16 cellular contexts compared by ENCODE assay signal in the genomic region with DNA sequence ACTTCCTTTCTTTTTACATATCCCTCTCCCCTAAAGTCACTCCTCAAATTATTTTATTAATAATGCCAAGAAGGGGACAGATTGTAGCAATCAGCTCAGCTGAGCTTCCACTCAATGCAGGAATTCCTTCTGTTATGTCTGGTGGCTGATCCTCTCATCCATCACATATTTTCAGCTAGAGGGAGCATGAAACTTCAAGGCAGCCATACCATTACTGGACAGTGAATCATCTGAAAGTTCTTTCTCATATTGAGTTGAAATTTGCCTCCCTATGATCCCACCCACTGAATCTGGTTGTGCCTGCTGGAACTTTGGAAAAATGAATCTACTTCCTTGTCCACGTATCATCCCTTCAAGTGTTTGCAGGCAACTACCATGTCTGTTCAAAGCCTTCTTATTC. TPM values are rescaled to one million over a fixed set of nuclear protein-coding genes. Genes with fewer than 3 reads are reported as not detected.
DNase-seq lines count a peak whose midpoint lies in the region; ATAC-seq and TF ChIP-seq lines count a peak whose summit lies in the region.
"Had no signal": no experiment of that assay in that cellular context is flagged by ENCODE, and none has a peak within 500 bp of the region (broad histone marks: within the 10 kb centered on the region; RNA-seq: fewer than 3 reads in every experiment).

No MANE protein-coding gene starts in this region.

- intact Hi-C loops in CD4-positive, alpha-beta T cell (cut with DNase I, micrococcal nuclease), result no loop called here

- no peaks in the 10 kb centered on the region for H3K79me2 ChIP-seq in hepatocyte

- no peak overlapping the region for H3K4me3 ChIP-seq in astrocyte of the cerebellum (ENCODE audit: low read depth, low read length)
- H3K4me3 ChIP-seq in hepatocyte, result no peak overlapping the region
- H3K4me3 ChIP-seq: right atrium auricular region had no signal

- CTCF ChIA-PET in CD4-positive, alpha-beta T cell (lab: Charles Lee), result no interaction called here

- no peak for ATAC-seq in CD4-positive, alpha-beta T cell (ENCODE audit: poor library complexity)
- no peak for ATAC-seq in HG02973 (IDR thresholded peaks at IDR 0.05; ENCODE audit: unreplicated experiment)
- ATAC-seq: activated T-helper 17 cell treated with anti-CD3 and anti-CD28 coated beads, Interleukin-2, amount 50 U/mL, for 72 hours; stimulated activated naive CD8-positive, alpha-beta T cell treated with anti-CD3 and anti-CD28 coated beads, Interleukin-15, Interleukin-2, amounts not matched to agents 100 U/mL and 50 U/mL, for 24 hours had no signal

- no peak overlapping the region for H3K27ac ChIP-seq in hepatocyte
- no peak overlapping the region for H3K27ac ChIP-seq in CD4-positive, alpha-beta T cell (ENCODE audit: low read depth, low read length)
- H3K27ac ChIP-seq: right atrium auricular region had no signal

- H3K27me3 ChIP-seq in hepatocyte, result peaks cover 4% of the 10 kb centered on the region
- peaks cover 6% of the 10 kb centered on the region for H3K27me3 ChIP-seq in CD4-positive, alpha-beta T cell (ENCODE audit: control insufficient read depth, insufficient read depth, low read length)
- H3K27me3 ChIP-seq: right atrium auricular region had no signal

- no peak overlapping the region for H3K27ac Mint-ChIP-seq in CD4-positive, alpha-beta T cell
- H3K27ac Mint-ChIP-seq: activated CD4-positive, alpha-beta T cell treated with anti-CD3 and anti-CD28 coated beads, Interleukin-2, amount 10 ng/mL, durations not matched to agents 24 days and 14 days; activated T-helper 17 cell treated with anti-CD3 and anti-CD28 coated beads, Interleukin-2, amount 50 U/mL, for 72 hours had no signal

- DNase-seq in AG08395 (ENCODE audit: low spot score), result peak; percentile 45
- peak; percentile 10 for DNase-seq in HT-29 (ENCODE audit: low spot score)
- DNase-seq in astrocyte of the cerebellum (ENCODE audit: low read depth), result peak; percentile 12
- peak; percentile 15 for DNase-seq in hepatocyte (ENCODE audit: low spot score)
- no peak for DNase-seq in CD4-positive, alpha-beta T cell
- no peak for DNase-seq in DMS153 treated with DMSO at 0.1 percent for 48 hours (lab: John Stamatoyannopoulos, UW; ENCODE audit: unreplicated experiment)
- DNase-seq in dermis blood vessel endothelial cell, result no peak
- DNase-seq: activated CD4-positive, alpha-beta T cell treated with anti-CD3 and anti-CD28 coated beads, Interleukin-2, amount 10 ng/mL, durations not matched to agents 24 days and 14 days; C1 segment of cervical spinal cord; central memory CD4-positive, alpha-beta T cell; GF-D8; NCI-H2081 treated with DMSO at 0.1 percent for 48 hours; stimulated activated naive CD8-positive, alpha-beta T cell treated with anti-CD3 and anti-CD28 coated beads, Interleukin-15, Interleukin-2, amounts not matched to agents 100 U/mL and 50 U/mL, for 24 hours had no signal

- no peaks in the 10 kb centered on the region for H3K9me2 ChIP-seq in hepatocyte (replicated peaks; ENCODE audit: insufficient read depth)

- H3K4me1 Mint-ChIP-seq in CD4-positive, alpha-beta T cell (ENCODE audit: low read depth), result no peaks in the 10 kb centered on the region
- H3K4me1 Mint-ChIP-seq: activated CD4-positive, alpha-beta T cell treated with anti-CD3 and anti-CD28 coated beads, Interleukin-2, amount 10 ng/mL, durations not matched to agents 24 days and 14 days; activated T-helper 17 cell treated with anti-CD3 and anti-CD28 coated beads, Interleukin-2, amount 50 U/mL, for 72 hours had no signal

- H2AFZ ChIP-seq in hepatocyte, result no peak overlapping the region

- H3K36me3 ChIP-seq in hepatocyte (replicated peaks; ENCODE audit: insufficient read depth, low read depth), result no peaks in the 10 kb centered on the region
- H3K36me3 ChIP-seq: right atrium auricular region had no signal

- WGBS in hepatocyte (ENCODE audit: low lambda C conversion rate, missing lambda C conversion rate), result 80% methylated on average over 1 of the region's 1 CpG

- no peaks in the 10 kb centered on the region for H3K9me3 Mint-ChIP-seq in CD4-positive, alpha-beta T cell
- H3K9me3 Mint-ChIP-seq: activated CD4-positive, alpha-beta T cell treated with anti-CD3 and anti-CD28 coated beads, Interleukin-2, amount 10 ng/mL, durations not matched to agents 24 days and 14 days; activated T-helper 17 cell treated with anti-CD3 and anti-CD28 coated beads, Interleukin-2, amount 50 U/mL, for 72 hours had no signal

- no peak overlapping the region for H3K4me3 Mint-ChIP-seq in CD4-positive, alpha-beta T cell
- H3K4me3 Mint-ChIP-seq: activated CD4-positive, alpha-beta T cell treated with anti-CD3 and anti-CD28 coated beads, Interleukin-2, amount 10 ng/mL, durations not matched to agents 24 days and 14 days; activated T-helper 17 cell treated with anti-CD3 and anti-CD28 coated beads, Interleukin-2, amount 50 U/mL, for 72 hours had no signal

- POLR2A ChIA-PET in CD4-positive, alpha-beta T cell (lab: Charles Lee), result no interaction called here

- TF ChIP-seq CTCF in astrocyte of the cerebellum (IDR thresholded peaks at IDR 0.05; ENCODE audit: low read depth, low read length, missing control alignments) (peak; percentile 55), hepatocyte (IDR thresholded peaks at IDR 0.05; ENCODE audit: poor library complexity) (peak; percentile 39)
- no peak for TF ChIP-seq CTCF in CD4-positive, alpha-beta T cell (IDR thresholded peaks at IDR 0.05)

- in situ Hi-C loops in astrocyte of the cerebellum (cut with HindIII; ENCODE audit: low sequenced_read_pairs), result no loop called here

- H3K27me3 Mint-ChIP-seq in CD4-positive, alpha-beta T cell, result peaks cover 28% of the 10 kb centered on the region

- no peaks in the 10 kb centered on the region for H4K20me1 ChIP-seq in hepatocyte (ENCODE audit: insufficient read depth, poor library complexity, severe bottlenecking)

- no peak overlapping the region for H3K4me2 ChIP-seq in hepatocyte

- no peaks in the 10 kb centered on the region for H3K4me1 ChIP-seq in hepatocyte (ENCODE audit: insufficient read depth)
- H3K4me1 ChIP-seq: right atrium auricular region had no signal

- no peaks in the 10 kb centered on the region for H3K9me3 ChIP-seq in hepatocyte (ENCODE audit: low read depth)
- H3K9me3 ChIP-seq in CD4-positive, alpha-beta T cell (ENCODE audit: control insufficient read depth, low read length), result no peaks in the 10 kb centered on the region
- H3K9me3 ChIP-seq: right atrium auricular region had no signal

- H3K36me3 Mint-ChIP-seq in CD4-positive, alpha-beta T cell (ENCODE audit: low read depth), result no peaks in the 10 kb centered on the region

RNA-seq across cellular contexts. Expression of gene ZNF385B, which starts 11.2 kb away (rescaled TPM):
- total RNA-seq in HT-29 (2014; rRNA removed; shearing (Covaris generic)), result not detected in 2 replicates
- 1.5 and 2.4 TPM in 2 replicates for total RNA-seq in hepatocyte
- 1.5 and 1.8 TPM in 2 replicates for polyA plus RNA-seq in hepatocyte
- not detected for total RNA-seq in CD4-positive, alpha-beta T cell
- total RNA-seq in dermis blood vessel endothelial cell, result not detected in 2 replicates
- total RNA-seq: activated CD4-positive, alpha-beta T cell treated with anti-CD3 and anti-CD28 coated beads, Interleukin-2, amount 10 ng/mL, durations not matched to agents 24 days and 14 days; activated T-helper 17 cell treated with anti-CD3 and anti-CD28 coated beads, Interleukin-2, amount 50 U/mL, for 72 hours had no signal

Comparison
In these comparisons a context has a peak if more than half of its experiments do, and no peak if none do; other contexts are left out.
1. DNase-seq: peak in AG08395 (single experiment), HT-29 (single experiment), astrocyte of the cerebellum (single experiment) and hepatocyte (single experiment); none in CD4-positive, alpha-beta T cell (0 of 10), DMS153 treated with DMSO at 0.1 percent for 48 hours (single experiment) and dermis blood vessel endothelial cell (single experiment).